10 cellular contexts compared by ENCODE assay signal in the genomic region with DNA sequence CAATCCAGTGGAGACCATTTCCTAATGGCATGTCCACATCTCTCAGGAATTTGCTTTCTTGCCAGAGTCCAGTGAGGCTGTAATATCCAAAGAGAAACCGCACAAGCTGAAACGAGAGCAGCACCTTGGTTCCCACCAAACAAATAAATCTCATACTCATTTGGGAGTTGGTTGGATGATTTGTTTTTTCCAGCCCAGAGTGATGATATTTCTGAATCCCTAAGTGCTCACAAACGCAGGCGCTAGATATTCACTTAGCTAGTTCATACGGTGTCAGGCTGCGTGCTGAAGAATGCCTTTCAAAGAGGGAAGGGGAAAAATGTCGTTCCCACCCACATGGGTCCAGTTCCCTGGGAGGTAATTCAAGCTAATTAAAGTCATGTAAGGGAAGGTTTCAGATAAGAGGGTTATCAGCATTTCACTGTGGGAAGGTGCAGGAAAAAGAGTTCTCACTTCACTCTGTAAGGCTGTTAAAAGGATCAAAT. TPM values are rescaled to one million over a fixed set of nuclear protein-coding genes. Genes with fewer than 3 reads are reported as not detected.
A peak's percentile ranks its signal among the peaks of the same experiment; 100 is the strongest.
DNase-seq lines count a peak whose midpoint lies in the region; ATAC-seq and TF ChIP-seq lines count a peak whose summit lies in the region.
"Had no signal": no experiment of that assay in that cellular context is flagged by ENCODE, and none has a peak within 500 bp of the region (broad histone marks: within the 10 kb centered on the region; RNA-seq: fewer than 3 reads in every experiment).

No MANE protein-coding gene starts in this region.

- no peak for TF ChIP-seq CTCF in esophagus squamous epithelium (IDR thresholded peaks at IDR 0.05)
- TF ChIP-seq CTCF in ovary (IDR thresholded peaks at IDR 0.05), result no peak

- H3K79me2 ChIP-seq in ACC112 (ENCODE audit: control insufficient read depth, insufficient read depth, low read length, unreplicated experiment), result no peaks in the 10 kb centered on the region

- ATAC-seq in GM18517 (IDR thresholded peaks at IDR 0.05; ENCODE audit: unreplicated experiment), result no peak

- H3K36me3 ChIP-seq in ACC112 (ENCODE audit: insufficient read depth, low read length) (no peaks in the 10 kb centered on the region), esophagus squamous epithelium (no peaks in the 10 kb centered on the region), muscle layer of duodenum (ENCODE audit: control insufficient read depth in 1 of 2, insufficient read depth in 2 of 2, low read length in 2 of 2) (peaks cover 0 to 5% of the 10 kb centered on the region in 2 donors), ovary (no peaks in the 10 kb centered on the region)

- DNase-seq in NCI-H226 (peak; percentile 88), esophagus squamous epithelium (lab: John Stamatoyannopoulos, UW) (no peak), ovary (no peak), NCI-H446 (lab: John Stamatoyannopoulos, UW) (no peak)
- DNase-seq in activated CD4-positive, alpha-beta T cell treated with anti-CD3 and anti-CD28 coated beads for 1 hour, result no peak
- DNase-seq: NCI-H1930 had no signal

- TF ChIP-seq POLR2A in esophagus squamous epithelium (IDR thresholded peaks at IDR 0.05) (no peak), ovary (IDR thresholded peaks at IDR 0.05) (no peak)

- peak overlapping the region; percentile 42 for H2AFZ ChIP-seq in ACC112 (ENCODE audit: low read length, unreplicated experiment)

- H3K27me3 ChIP-seq in ACC112 (ENCODE audit: insufficient read depth, low read length) (no peaks in the 10 kb centered on the region), esophagus squamous epithelium (no peaks in the 10 kb centered on the region), muscle layer of duodenum (ENCODE audit: low read depth, low read length) (no peaks in the 10 kb centered on the region), ovary (no peaks in the 10 kb centered on the region)

- H3K9me3 ChIP-seq in esophagus squamous epithelium (no peaks in the 10 kb centered on the region), muscle layer of duodenum (ENCODE audit: control insufficient read depth in 1 of 2, low read length in 2 of 2) (no peaks in the 10 kb centered on the region), ovary (no peaks in the 10 kb centered on the region)

- intact Hi-C loops in esophagus squamous epithelium (cut with DNase I), result no loop called here
- intact Hi-C loops in ovary (cut with DNase I), result no loop called here

- H3K27ac ChIP-seq in ACC112 (ENCODE audit: low read depth, low read length), result peak overlapping the region; percentile 96
- H3K27ac ChIP-seq in esophagus squamous epithelium, result peak overlapping the region in 3 of 4 donors; percentile 45 to 66 (median 55)
- H3K27ac ChIP-seq in muscle layer of duodenum (ENCODE audit: low read length), result peak overlapping the region; percentile 67
- no peak overlapping the region for H3K27ac ChIP-seq in ovary

- H3K4me1 ChIP-seq in ACC112 (ENCODE audit: control insufficient read depth, insufficient read depth, low read length, unreplicated experiment), result peaks cover 18% of the 10 kb centered on the region
- peaks cover 0 to 18% (median 6%) of the 10 kb centered on the region in 3 donors for H3K4me1 ChIP-seq in esophagus squamous epithelium
- peaks cover 8 to 25% of the 10 kb centered on the region in 2 donors for H3K4me1 ChIP-seq in muscle layer of duodenum (ENCODE audit: control insufficient read depth in 1 of 2, insufficient read depth in 2 of 2, low read length in 2 of 2)
- H3K4me1 ChIP-seq in ovary (ENCODE audit: insufficient read depth), result peaks cover 4% of the 10 kb centered on the region

- H3K4me3 ChIP-seq in ACC112 (ENCODE audit: low read depth, low read length), result peak overlapping the region; percentile 64
- H3K4me3 ChIP-seq in esophagus squamous epithelium, result no peak overlapping the region
- no peak overlapping the region for H3K4me3 ChIP-seq in muscle layer of duodenum (ENCODE audit: low read depth in 1 of 2, low read length in 2 of 2)
- no peak overlapping the region for H3K4me3 ChIP-seq in ovary

- WGBS in esophagus squamous epithelium, 2 donors, result 24 to 56% methylated on average over 7 of the region's 7 CpGs
- WGBS in ovary, 3 donors, result 21 to 26% (median 25%) methylated on average over 7 of the region's 7 CpGs

- TF ChIP-seq EP300 in ovary (IDR thresholded peaks at IDR 0.05), result no peak

RNA-seq across cellular contexts. Expression of a gene that starts 19.6 kb away (rescaled TPM):
- 10 to 100 TPM in 1 of 4 donors, 1 to 10 TPM in 2, under 1 TPM in 1; 0.34 to 65.8 (median 3.4) TPM for total RNA-seq in esophagus squamous epithelium
- 10 to 100 TPM in 3 of 7 donors, 1 to 10 TPM in 4; 1.3 to 31.7 (median 4.8) TPM for total RNA-seq in ovary
- 100 to 1,000 TPM in 1 of 2 donors, 1 to 10 TPM in 1; 4.7 to 248 TPM for polyA plus RNA-seq in ovary
- total RNA-seq: T-helper 1 cell treated with Interleukin-12 subunit alpha and Interleukin-12 subunit beta and Interleukin-4 antibody, amounts not matched to agents 30 ng/mL and 1 ng/mL, for 36 hours had no signal

Comparison
In these comparisons a context has a peak if more than half of its experiments do, and no peak if none do; other contexts are left out.
1. H3K27ac ChIP-seq: peak in ACC112 (single experiment), esophagus squamous epithelium (3 of 4) and muscle layer of duodenum (single experiment); none in ovary (0 of 2).